Comparison of ENCODE assay signal across 26 cellular contexts in the genomic region with DNA sequence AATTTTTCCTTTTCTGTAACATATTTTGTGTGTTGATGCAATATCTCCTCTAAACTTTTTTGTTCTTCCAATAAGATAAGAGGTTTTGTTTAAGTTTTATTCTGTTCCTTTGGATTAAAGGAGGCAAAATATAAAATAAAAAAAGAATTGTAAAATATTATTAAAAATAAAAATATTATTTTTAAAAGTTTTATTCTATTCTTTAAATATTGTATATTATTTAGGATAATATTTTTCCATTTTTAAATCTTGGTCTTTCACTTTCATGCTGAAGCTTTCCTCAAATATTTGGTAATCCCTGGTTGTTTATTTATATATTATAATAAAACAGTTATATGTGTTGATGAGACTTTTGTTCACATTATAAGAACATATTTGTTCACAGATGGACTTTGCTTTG.
DNase-seq lines count a peak whose midpoint lies in the region; ATAC-seq, FAIRE-seq and TF ChIP-seq lines count a peak whose summit lies in the region.
"Had no signal": no experiment of that assay in that cellular context is flagged by ENCODE, and none has a peak within 500 bp of the region (broad histone marks: within the 10 kb centered on the region; RNA-seq: fewer than 3 reads in every experiment).

No MANE protein-coding gene starts in this region.

- FAIRE-seq in A204.1 (lab: Jason Lieb, UNC) (peak; percentile 69), TTC549 (lab: Jason Lieb, UNC) (peak; percentile 15), endometrium (lab: Jason Lieb, UNC) (peak; percentile 89), pancreas (lab: Jason Lieb, UNC) (peak; percentile 89)
- FAIRE-seq: A549, D721Med, GM12891, H1 had no signal

- no peak for TF ChIP-seq CTCF in pancreas (IDR thresholded peaks at IDR 0.05)
- TF ChIP-seq CTCF in left lung (IDR thresholded peaks at IDR 0.05): no peak
- TF ChIP-seq CTCF in GM13977 (IDR thresholded peaks at IDR 0.05; ENCODE audit: extremely low read depth, insufficient read depth, missing control alignments): no peak

- no peak overlapping the region for H3K4me3 ChIP-seq in pancreas
- H3K4me3 ChIP-seq in left lung: no peak overlapping the region
- no peak overlapping the region for H3K4me3 ChIP-seq in effector memory CD4-positive, alpha-beta T cell (ENCODE audit: insufficient read depth, low read depth, low read length, poor library complexity, severe bottlenecking)
- H3K4me3 ChIP-seq: A549; BLaER1 treated with 17β-estradiol and CSF1 and Interleukin-3, amounts not matched to agents 10 nM and 100 nM; GM23248 had no signal

- ATAC-seq in pancreas (no peak), left lung (no peak)
- ATAC-seq: A549 had no signal

- no peaks in the 10 kb centered on the region for H3K4me1 ChIP-seq in pancreas
- no peaks in the 10 kb centered on the region for H3K4me1 ChIP-seq in left lung
- H3K4me1 ChIP-seq in effector memory CD4-positive, alpha-beta T cell (ENCODE audit: control insufficient read depth, insufficient read depth, low read length, poor library complexity, severe bottlenecking): no peaks in the 10 kb centered on the region
- H3K4me1 ChIP-seq: A549; BE2C; BLaER1 treated with 17β-estradiol and CSF1 and Interleukin-3, amounts not matched to agents 10 nM and 100 nM had no signal

- DNase-seq in pancreas: no peak
- DNase-seq in left lung: no peak
- DNase-seq in effector memory CD4-positive, alpha-beta T cell: no peak
- no peak for DNase-seq in ecto neural progenitor cell (ENCODE audit: low spot score)
- DNase-seq in GM13977 (ENCODE audit: low spot score): no peak
- DNase-seq: ACHN; AML-193; BE2C; CD4-positive, alpha-beta T cell; CD8-positive, alpha-beta memory T cell; DMS 273 treated with DMSO at 0.1 percent for 48 hours; DMS79; EL; GF-D8; GM23248; H7; HCEC 1CT had no signal

- H3K27me3 ChIP-seq in pancreas (no peaks in the 10 kb centered on the region), left lung (no peaks in the 10 kb centered on the region)
- no peaks in the 10 kb centered on the region for H3K27me3 ChIP-seq in effector memory CD4-positive, alpha-beta T cell (replicated peaks; ENCODE audit: control insufficient read depth, insufficient read depth, low read length, poor library complexity, severe bottlenecking)
- H3K27me3 ChIP-seq: BE2C; BLaER1 treated with 17β-estradiol and CSF1 and Interleukin-3, amounts not matched to agents 10 nM and 100 nM had no signal

- H3K9me3 ChIP-seq in pancreas: no peaks in the 10 kb centered on the region
- H3K9me3 ChIP-seq in left lung: peaks cover 0 to 8% of the 10 kb centered on the region in 2 donors
- no peaks in the 10 kb centered on the region for H3K9me3 ChIP-seq in effector memory CD4-positive, alpha-beta T cell (ENCODE audit: control insufficient read depth, low read length)
- H3K9me3 ChIP-seq: A549, BE2C had no signal

- H3K27ac ChIP-seq in pancreas (no peak overlapping the region), left lung (no peak overlapping the region)
- H3K27ac ChIP-seq in effector memory CD4-positive, alpha-beta T cell (ENCODE audit: insufficient read depth, low read length, poor library complexity, severe bottlenecking): no peak overlapping the region
- H3K27ac ChIP-seq: 22Rv1; A549; BLaER1 treated with 17β-estradiol and CSF1 and Interleukin-3, amounts not matched to agents 10 nM and 100 nM; GM23248 had no signal

- intact Hi-C loops in pancreas (cut with DNase I) (no loop called here), left lung (cut with DNase I) (no loop called here)

- in situ Hi-C loops in GM13977 (cut with MboI; ENCODE audit: low pct_unique_long_range_greater_than_20kb, low sequenced_read_pairs, unreplicated experiment): no loop called here

- H3K36me3 ChIP-seq in pancreas: no peaks in the 10 kb centered on the region
- no peaks in the 10 kb centered on the region for H3K36me3 ChIP-seq in left lung
- no peaks in the 10 kb centered on the region for H3K36me3 ChIP-seq in effector memory CD4-positive, alpha-beta T cell (ENCODE audit: control insufficient read depth, insufficient read depth, low read length)
- H3K36me3 ChIP-seq: BE2C; BLaER1 treated with 17β-estradiol and CSF1 and Interleukin-3, amounts not matched to agents 10 nM and 100 nM had no signal
